ENCODE assay signal across 1 cellular context in the genomic region with DNA sequence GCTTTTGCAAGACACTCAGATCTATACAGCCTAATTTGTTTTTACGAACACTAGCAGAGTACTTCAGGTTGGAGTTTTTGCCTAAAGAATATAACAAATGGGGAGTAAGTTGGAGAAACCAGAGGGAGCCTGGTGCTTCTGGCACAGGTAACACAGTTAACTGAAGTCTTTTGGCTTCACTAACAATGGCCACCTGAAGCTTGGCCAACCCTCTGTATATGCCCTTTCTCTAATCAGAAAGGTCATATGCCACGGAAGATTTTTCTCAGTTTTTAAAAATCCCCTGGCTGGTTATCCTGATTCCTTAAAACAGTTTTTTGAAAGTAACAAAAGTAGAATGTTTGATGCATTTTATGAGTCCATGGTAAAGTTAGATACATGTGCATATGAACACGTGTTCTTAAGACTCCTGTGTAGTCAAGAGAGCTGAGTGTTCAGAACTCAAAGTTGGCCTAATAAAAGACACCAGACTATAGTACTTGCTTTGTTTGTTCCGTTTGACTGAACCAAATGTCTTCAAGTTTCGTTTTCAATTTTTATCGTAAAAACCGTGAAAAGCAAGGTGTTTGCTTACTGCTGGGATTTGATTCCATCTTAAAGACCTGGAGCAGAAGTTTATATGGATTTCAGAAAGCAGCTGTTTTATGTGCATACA.
TF ChIP-seq lines count a peak whose summit lies in the region.

No MANE protein-coding gene starts in this region.

TF ChIP-seq in SK-N-SH treated with all-trans-retinoic acid at 6 μM for 48 hours, 23 proteins besides CTCF, POLR2A, EP300 and RAD21 (continued from another document):
- TF ChIP-seq, protein P1, sequence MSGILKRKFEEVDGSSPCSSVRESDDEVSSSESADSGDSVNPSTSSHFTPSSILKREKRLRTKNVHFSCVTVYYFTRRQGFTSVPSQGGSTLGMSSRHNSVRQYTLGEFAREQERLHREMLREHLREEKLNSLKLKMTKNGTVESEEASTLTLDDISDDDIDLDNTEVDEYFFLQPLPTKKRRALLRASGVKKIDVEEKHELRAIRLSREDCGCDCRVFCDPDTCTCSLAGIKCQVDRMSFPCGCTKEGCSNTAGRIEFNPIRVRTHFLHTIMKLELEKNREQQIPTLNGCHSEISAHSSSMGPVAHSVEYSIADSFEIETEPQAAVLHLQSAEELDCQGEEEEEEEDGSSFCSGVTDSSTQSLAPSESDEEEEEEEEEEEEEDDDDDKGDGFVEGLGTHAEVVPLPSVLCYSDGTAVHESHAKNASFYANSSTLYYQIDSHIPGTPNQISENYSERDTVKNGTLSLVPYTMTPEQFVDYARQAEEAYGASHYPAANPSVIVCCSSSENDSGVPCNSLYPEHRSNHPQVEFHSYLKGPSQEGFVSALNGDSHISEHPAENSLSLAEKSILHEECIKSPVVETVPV (CRISPR knock-in tag; IDR thresholded peaks at IDR 0.05): no peak
- no peak for TF ChIP-seq CSDC2 (CRISPR knock-in tag; IDR thresholded peaks at IDR 0.05)
- TF ChIP-seq, protein P2, sequence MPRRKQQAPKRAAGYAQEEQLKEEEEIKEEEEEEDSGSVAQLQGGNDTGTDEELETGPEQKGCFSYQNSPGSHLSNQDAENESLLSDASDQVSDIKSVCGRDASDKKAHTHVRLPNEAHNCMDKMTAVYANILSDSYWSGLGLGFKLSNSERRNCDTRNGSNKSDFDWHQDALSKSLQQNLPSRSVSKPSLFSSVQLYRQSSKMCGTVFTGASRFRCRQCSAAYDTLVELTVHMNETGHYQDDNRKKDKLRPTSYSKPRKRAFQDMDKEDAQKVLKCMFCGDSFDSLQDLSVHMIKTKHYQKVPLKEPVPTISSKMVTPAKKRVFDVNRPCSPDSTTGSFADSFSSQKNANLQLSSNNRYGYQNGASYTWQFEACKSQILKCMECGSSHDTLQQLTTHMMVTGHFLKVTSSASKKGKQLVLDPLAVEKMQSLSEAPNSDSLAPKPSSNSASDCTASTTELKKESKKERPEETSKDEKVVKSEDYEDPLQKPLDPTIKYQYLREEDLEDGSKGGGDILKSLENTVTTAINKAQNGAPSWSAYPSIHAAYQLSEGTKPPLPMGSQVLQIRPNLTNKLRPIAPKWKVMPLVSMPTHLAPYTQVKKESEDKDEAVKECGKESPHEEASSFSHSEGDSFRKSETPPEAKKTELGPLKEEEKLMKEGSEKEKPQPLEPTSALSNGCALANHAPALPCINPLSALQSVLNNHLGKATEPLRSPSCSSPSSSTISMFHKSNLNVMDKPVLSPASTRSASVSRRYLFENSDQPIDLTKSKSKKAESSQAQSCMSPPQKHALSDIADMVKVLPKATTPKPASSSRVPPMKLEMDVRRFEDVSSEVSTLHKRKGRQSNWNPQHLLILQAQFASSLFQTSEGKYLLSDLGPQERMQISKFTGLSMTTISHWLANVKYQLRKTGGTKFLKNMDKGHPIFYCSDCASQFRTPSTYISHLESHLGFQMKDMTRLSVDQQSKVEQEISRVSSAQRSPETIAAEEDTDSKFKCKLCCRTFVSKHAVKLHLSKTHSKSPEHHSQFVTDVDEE (CRISPR knock-in tag; IDR thresholded peaks at IDR 0.05): no peak
- no peak for TF ChIP-seq ZNF565 (CRISPR knock-in tag; conservative IDR thresholded peaks at IDR 0.05; ENCODE audit: low read depth)
- no peak for TF ChIP-seq TOX (CRISPR knock-in tag; IDR thresholded peaks at IDR 0.05; ENCODE audit: borderline replicate concordance)
- no peak for TF ChIP-seq BACH2 (CRISPR knock-in tag; IDR thresholded peaks at IDR 0.05; ENCODE audit: borderline replicate concordance)
- TF ChIP-seq ZC3H10 (CRISPR knock-in tag; IDR thresholded peaks at IDR 0.05): no peak
- TF ChIP-seq, protein P3, sequence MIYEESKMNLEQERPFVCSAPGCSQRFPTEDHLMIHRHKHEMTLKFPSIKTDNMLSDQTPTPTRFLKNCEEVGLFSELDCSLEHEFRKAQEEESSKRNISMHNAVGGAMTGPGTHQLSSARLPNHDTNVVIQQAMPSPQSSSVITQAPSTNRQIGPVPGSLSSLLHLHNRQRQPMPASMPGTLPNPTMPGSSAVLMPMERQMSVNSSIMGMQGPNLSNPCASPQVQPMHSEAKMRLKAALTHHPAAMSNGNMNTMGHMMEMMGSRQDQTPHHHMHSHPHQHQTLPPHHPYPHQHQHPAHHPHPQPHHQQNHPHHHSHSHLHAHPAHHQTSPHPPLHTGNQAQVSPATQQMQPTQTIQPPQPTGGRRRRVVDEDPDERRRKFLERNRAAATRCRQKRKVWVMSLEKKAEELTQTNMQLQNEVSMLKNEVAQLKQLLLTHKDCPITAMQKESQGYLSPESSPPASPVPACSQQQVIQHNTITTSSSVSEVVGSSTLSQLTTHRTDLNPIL (CRISPR knock-in tag; IDR thresholded peaks at IDR 0.05; ENCODE audit: low read depth): no peak
- TF ChIP-seq ZFP30 (CRISPR knock-in tag; IDR thresholded peaks at IDR 0.05): no peak
- no peak for TF ChIP-seq SNAI2 (CRISPR knock-in tag; IDR thresholded peaks at IDR 0.05)
- no peak for TF ChIP-seq ISL1 (CRISPR knock-in tag; IDR thresholded peaks at IDR 0.05)
- TF ChIP-seq TCF4 (CRISPR knock-in tag; IDR thresholded peaks at IDR 0.05; ENCODE audit: borderline replicate concordance): no peak
- no peak for TF ChIP-seq GLIS3 (CRISPR knock-in tag; IDR thresholded peaks at IDR 0.05)
- TF ChIP-seq, protein P4, sequence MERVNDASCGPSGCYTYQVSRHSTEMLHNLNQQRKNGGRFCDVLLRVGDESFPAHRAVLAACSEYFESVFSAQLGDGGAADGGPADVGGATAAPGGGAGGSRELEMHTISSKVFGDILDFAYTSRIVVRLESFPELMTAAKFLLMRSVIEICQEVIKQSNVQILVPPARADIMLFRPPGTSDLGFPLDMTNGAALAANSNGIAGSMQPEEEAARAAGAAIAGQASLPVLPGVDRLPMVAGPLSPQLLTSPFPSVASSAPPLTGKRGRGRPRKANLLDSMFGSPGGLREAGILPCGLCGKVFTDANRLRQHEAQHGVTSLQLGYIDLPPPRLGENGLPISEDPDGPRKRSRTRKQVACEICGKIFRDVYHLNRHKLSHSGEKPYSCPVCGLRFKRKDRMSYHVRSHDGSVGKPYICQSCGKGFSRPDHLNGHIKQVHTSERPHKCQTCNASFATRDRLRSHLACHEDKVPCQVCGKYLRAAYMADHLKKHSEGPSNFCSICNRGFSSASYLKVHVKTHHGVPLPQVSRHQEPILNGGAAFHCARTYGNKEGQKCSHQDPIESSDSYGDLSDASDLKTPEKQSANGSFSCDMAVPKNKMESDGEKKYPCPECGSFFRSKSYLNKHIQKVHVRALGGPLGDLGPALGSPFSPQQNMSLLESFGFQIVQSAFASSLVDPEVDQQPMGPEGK (CRISPR knock-in tag; IDR thresholded peaks at IDR 0.05; ENCODE audit: borderline replicate concordance): no peak
- TF ChIP-seq ZNF8 (CRISPR knock-in tag; IDR thresholded peaks at IDR 0.05): no peak
